Comparison of ENCODE assay signal across 1 cellular context in genomic region chr6:32086661-32087573, GRCh38.
TF ChIP-seq lines count a peak whose summit lies in the region.

No MANE protein-coding gene starts in this region.

TF ChIP-seq in A549, 52 proteins besides CTCF, POLR2A, EP300 and RAD21 (continued from another document):
- TF ChIP-seq REST (IDR thresholded peaks at IDR 0.05) (no peak), CBX2 (IDR thresholded peaks at IDR 0.05; ENCODE audit: borderline replicate concordance, low read depth) (no peak), RARB (CRISPR knock-in tag; IDR thresholded peaks at IDR 0.05) (no peak), SREBF2 (IDR thresholded peaks at IDR 0.05) (no peak)
